In genomic region chr10:129966831-129967578, GRCh38 we compare ENCODE assay signal across 21 cellular contexts. TPM values are rescaled to one million over a fixed set of nuclear protein-coding genes. Genes with fewer than 3 reads are reported as not detected.
DNase-seq lines count a peak whose midpoint lies in the region; ATAC-seq and TF ChIP-seq lines count a peak whose summit lies in the region.
"Had no signal": no experiment of that assay in that cellular context is flagged by ENCODE, and none has a peak within 500 bp of the region (broad histone marks: within the 10 kb centered on the region; RNA-seq: fewer than 3 reads in every experiment).

No MANE protein-coding gene starts in this region.

- H2AFZ ChIP-seq in trophoblast cell (ENCODE audit: insufficient read depth, low read length, poor library complexity) (peak overlapping the region; percentile 9), SK-N-SH (ENCODE audit: low read depth) (no peak overlapping the region)

- H3K4me3 ChIP-seq in iPS-18c (ENCODE audit: insufficient read depth, low read depth, low read length), result peak overlapping the region; percentile 24; the same call in 1 of the 2 replicates
- H3K4me3 ChIP-seq in trophoblast cell (ENCODE audit: low read depth, low read length), result no peak overlapping the region
- no peak overlapping the region for H3K4me3 ChIP-seq in SK-N-SH (ENCODE audit: low read depth in 2 of 2, low read length in 1 of 2)
- H3K4me3 ChIP-seq: ovary, upper lobe of right lung had no signal

- no peaks in the 10 kb centered on the region for H4K20me1 ChIP-seq in SK-N-SH (ENCODE audit: insufficient read depth)

- H3K18ac ChIP-seq in trophoblast cell (ENCODE audit: low read length), result no peak overlapping the region

- H3K4me1 ChIP-seq in trophoblast cell (ENCODE audit: control insufficient read depth in 1 of 2, insufficient read depth in 2 of 2, low read length in 2 of 2), result peaks cover 21 to 24% of the 10 kb centered on the region in 2 experiments
- H3K4me1 ChIP-seq in SK-N-SH (ENCODE audit: control insufficient read depth in 1 of 2, insufficient read depth in 2 of 2, low read depth in 1 of 2, low read length in 1 of 2), result peaks cover 0 to 6% of the 10 kb centered on the region in 2 experiments; a peak in 2 of 4 replicates

- H3K9me2 ChIP-seq in SK-N-SH, result no peaks in the 10 kb centered on the region

- no peak overlapping the region for H2AK5ac ChIP-seq in trophoblast cell (ENCODE audit: low read length)

- H3K79me2 ChIP-seq in trophoblast cell (ENCODE audit: control insufficient read depth, insufficient read depth, low read length, poor library complexity), result no peaks in the 10 kb centered on the region
- no peaks in the 10 kb centered on the region for H3K79me2 ChIP-seq in SK-N-SH (ENCODE audit: insufficient read depth)

- DNase-seq in left ventricle myocardium superior (peak; percentile 36), left cardiac atrium (no peak), trophoblast cell (no peak), SK-N-SH (no peak), NCI-H2029 treated with DMSO at 0.1 percent for 48 hours (lab: John Stamatoyannopoulos, UW) (no peak), NCI-H1436 treated with DMSO at 0.1 percent for 48 hours (lab: John Stamatoyannopoulos, UW) (no peak)
- DNase-seq in stimulated activated CD4-positive, alpha-beta T cell treated with anti-CD3 and anti-CD28 coated beads, Interleukin-15, amount 100 ng/mL, for 24 hours, result no peak
- DNase-seq: activated CD8-positive, alpha-beta T cell treated with anti-CD3 and anti-CD28 coated beads, Interleukin-2, amount 10 ng/mL, durations not matched to agents 7 days and 5 days; activated naive CD8-positive, alpha-beta T cell treated with anti-CD3 and anti-CD28 coated beads, Interleukin-2, amount 10 ng/mL, durations not matched to agents 7 days and 5 days; activated T-cell treated with anti-CD3 and anti-CD28 coated beads, Interleukin-2, amount 50 U/mL, for 48 hours; kidney; NCI-H1694; ovary; T-helper 1 cell; upper lobe of right lung had no signal

- H4K8ac ChIP-seq in trophoblast cell (ENCODE audit: low read depth, low read length), result no peak overlapping the region

- H4K12ac ChIP-seq in trophoblast cell (ENCODE audit: low read depth, low read length), result no peak overlapping the region

- H3K9ac ChIP-seq in trophoblast cell (ENCODE audit: low read length) (no peak overlapping the region), SK-N-SH (no peak overlapping the region)

- H3K27ac ChIP-seq in trophoblast cell (ENCODE audit: low read depth, low read length), result no peak overlapping the region
- no peak overlapping the region for H3K27ac ChIP-seq in SK-N-SH (ENCODE audit: low read depth in 2 of 2, low read length in 1 of 2)
- H3K27ac ChIP-seq: ovary, upper lobe of right lung had no signal

- TF ChIP-seq EP300 in SK-N-SH (IDR thresholded peaks at IDR 0.05; ENCODE audit: borderline replicate concordance in 1 of 2, low read depth in 1 of 2, low read length in 1 of 2), result no peak

- no peak for TF ChIP-seq RAD21 in SK-N-SH (IDR thresholded peaks at IDR 0.05; ENCODE audit: low read length)

- CTCF ChIA-PET in SK-N-SH (lab: Yijun Ruan, JAX), result interaction anchor here (1.5 to 5.3 kb wide), 4 partner anchors 79 to 935 kb away, joined by 4 to 35 read pairs (median 22); no protein-coding TSS in a partner anchor

- no peaks in the 10 kb centered on the region for H3K79me1 ChIP-seq in trophoblast cell (ENCODE audit: low read length)

- no peak overlapping the region for H2BK120ac ChIP-seq in trophoblast cell (ENCODE audit: insufficient read depth, low read length, poor library complexity)

- H3K36me3 ChIP-seq in trophoblast cell (ENCODE audit: control insufficient read depth in 1 of 2, insufficient read depth in 2 of 2, low read length in 2 of 2), result no peaks in the 10 kb centered on the region
- no peaks in the 10 kb centered on the region for H3K36me3 ChIP-seq in SK-N-SH (replicated peaks in 1 of 2; ENCODE audit: control insufficient read depth in 1 of 2, insufficient read depth in 2 of 2, low read length in 1 of 2)
- H3K36me3 ChIP-seq: ovary, upper lobe of right lung had no signal

- H4K91ac ChIP-seq in trophoblast cell (ENCODE audit: low read depth, low read length), result no peak overlapping the region

- H3K9me3 ChIP-seq in iPS-18c (ENCODE audit: control insufficient read depth, insufficient read depth, low read length) (peaks cover 6% of the 10 kb centered on the region), trophoblast cell (ENCODE audit: insufficient read depth, low read depth, low read length) (peaks cover 12% of the 10 kb centered on the region), SK-N-SH (no peaks in the 10 kb centered on the region)
- H3K9me3 ChIP-seq: ovary, upper lobe of right lung had no signal

- H3F3A ChIP-seq in SK-N-SH (replicated peaks; ENCODE audit: insufficient read depth), result peaks cover 3% of the 10 kb centered on the region

- intact Hi-C loops in left ventricle myocardium superior (cut with micrococcal nuclease) (no loop called here), left cardiac atrium (cut with DNase I) (no loop called here)

- no peak overlapping the region for H3K23ac ChIP-seq in trophoblast cell (ENCODE audit: low read length)

- H3K4ac ChIP-seq in trophoblast cell (ENCODE audit: low read depth, low read length), result no peak overlapping the region

- H3K14ac ChIP-seq in trophoblast cell (ENCODE audit: low read length), result no peak overlapping the region

- peak overlapping the region; percentile 26 for H3K4me2 ChIP-seq in trophoblast cell (ENCODE audit: low read length)
- no peak overlapping the region for H3K4me2 ChIP-seq in SK-N-SH

- H2BK5ac ChIP-seq in trophoblast cell (ENCODE audit: low read depth, low read length, poor library complexity), result no peak overlapping the region

- POLR2A ChIA-PET in SK-N-SH (lab: Yijun Ruan, JAX), result no interaction called here

- H3K27me3 ChIP-seq in trophoblast cell (ENCODE audit: insufficient read depth, low read length), result peaks cover 87% of the 10 kb centered on the region
- peaks cover 64% of the 10 kb centered on the region for H3K27me3 ChIP-seq in SK-N-SH (ENCODE audit: insufficient read depth)

- H2BK12ac ChIP-seq in trophoblast cell (ENCODE audit: low read length), result no peak overlapping the region

- no CpG with 5 or more reads among the region's 61 CpGs for WGBS in trophoblast cell (ENCODE audit: extremely low coverage, insufficient coverage, insufficient read length)
- WGBS in SK-N-SH (ENCODE audit: low lambda C conversion rate), result 72% methylated on average over 9 of the region's 61 CpGs

- ATAC-seq in left ventricle myocardium superior, result no peak
- no peak for ATAC-seq in left cardiac atrium
- ATAC-seq: activated CD8-positive, alpha-beta T cell treated with anti-CD3 and anti-CD28 coated beads, Interleukin-2, amount 10 ng/mL, durations not matched to agents 7 days and 5 days; Right ventricle myocardium inferior; stimulated activated memory B cell treated with anti-CD40 and anti-IgM and Interleukin-4, amounts not matched to agents 10 μg/mL and 1 μg/mL and 100 μg/mL, for 72 hours; upper lobe of right lung had no signal

- no peak for TF ChIP-seq CTCF in SK-N-SH (IDR thresholded peaks at IDR 0.05)

TF ChIP-seq in SK-N-SH, 30 proteins besides CTCF, POLR2A, EP300 and RAD21:
- no peak for TF ChIP-seq ZBTB33 (IDR thresholded peaks at IDR 0.05; ENCODE audit: borderline replicate concordance, low read depth)
- no peak for TF ChIP-seq TAF1 (IDR thresholded peaks at IDR 0.05; ENCODE audit: borderline replicate concordance, low read depth, low read length)
- TF ChIP-seq POLR2AphosphoS5 (IDR thresholded peaks at IDR 0.05; ENCODE audit: low read depth, low read length), result no peak
- TF ChIP-seq GATA2 (CRISPR knock-in tag; IDR thresholded peaks at IDR 0.05), result no peak
- no peak for TF ChIP-seq FOXM1 (IDR thresholded peaks at IDR 0.05; ENCODE audit: low read depth)
- TF ChIP-seq USF2 (IDR thresholded peaks at IDR 0.05; ENCODE audit: borderline replicate concordance, low read depth, low read length), result no peak
- no peak for TF ChIP-seq GABPA (IDR thresholded peaks at IDR 0.05; ENCODE audit: low read depth)
- no peak for TF ChIP-seq FOXJ3 (CRISPR knock-in tag; IDR thresholded peaks at IDR 0.05)
- TF ChIP-seq USF1 (IDR thresholded peaks at IDR 0.05; ENCODE audit: borderline replicate concordance, low read depth), result no peak
- TF ChIP-seq NRF1 (IDR thresholded peaks at IDR 0.05; ENCODE audit: low read depth, low read length), result no peak
- no peak for TF ChIP-seq SIN3A (IDR thresholded peaks at IDR 0.05; ENCODE audit: borderline replicate concordance, low read depth, low read length)

RNA-seq across cellular contexts. Expression of gene EBF3, which starts 2.9 kb away (rescaled TPM):
- total RNA-seq in left ventricle myocardium superior (7.1 TPM), left cardiac atrium (10 to 100 TPM in 1 of 2 donors, 1 to 10 TPM in 1; 6.0 to 10.1 TPM)
- polyA plus RNA-seq in trophoblast cell (2013), result 0.85 and 0.88 TPM in 2 replicates
- polyA plus RNA-seq in SK-N-SH (2012; rRNA removed), result not detected in 2 replicates
- polyA plus RNA-seq in SK-N-SH (2012; cell fraction: cytosol; rRNA removed), result 0.01 TPM in 1 of 2 replicates, not detected in the other
- polyA plus RNA-seq in SK-N-SH (2012; cell fraction: nucleus; rRNA removed), result not detected in 2 replicates
- total RNA-seq: activated CD8-positive, alpha-beta T cell treated with anti-CD3 and anti-CD28 coated beads, Interleukin-2, amount 10 ng/mL, durations not matched to agents 7 days and 5 days; activated naive CD8-positive, alpha-beta T cell treated with anti-CD3 and anti-CD28 coated beads, Interleukin-2, amount 10 ng/mL, durations not matched to agents 7 days and 5 days; HT-29; M059J; NCI-H460 had no signal
